In genomic region chr18:5294113-5294617, GRCh38 we compare ENCODE assay signal across 1 cellular context.
TF ChIP-seq lines count a peak whose summit lies in the region.

No MANE protein-coding gene starts in this region.

TF ChIP-seq in SK-N-SH treated with all-trans-retinoic acid at 6 μM for 48 hours, 23 proteins besides CTCF, POLR2A, EP300 and RAD21 (continued from another document):
- TF ChIP-seq SNAI2 (CRISPR knock-in tag; IDR thresholded peaks at IDR 0.05) (no peak), CSDC2 (CRISPR knock-in tag; IDR thresholded peaks at IDR 0.05) (no peak), TCF4 (CRISPR knock-in tag; IDR thresholded peaks at IDR 0.05; ENCODE audit: borderline replicate concordance) (no peak), OSR1 (CRISPR knock-in tag; IDR thresholded peaks at IDR 0.05) (no peak), GLIS3 (CRISPR knock-in tag; IDR thresholded peaks at IDR 0.05) (no peak), TOX (CRISPR knock-in tag; IDR thresholded peaks at IDR 0.05; ENCODE audit: borderline replicate concordance) (no peak), ZNF565 (CRISPR knock-in tag; conservative IDR thresholded peaks at IDR 0.05; ENCODE audit: low read depth) (no peak)
